In the genomic region with DNA sequence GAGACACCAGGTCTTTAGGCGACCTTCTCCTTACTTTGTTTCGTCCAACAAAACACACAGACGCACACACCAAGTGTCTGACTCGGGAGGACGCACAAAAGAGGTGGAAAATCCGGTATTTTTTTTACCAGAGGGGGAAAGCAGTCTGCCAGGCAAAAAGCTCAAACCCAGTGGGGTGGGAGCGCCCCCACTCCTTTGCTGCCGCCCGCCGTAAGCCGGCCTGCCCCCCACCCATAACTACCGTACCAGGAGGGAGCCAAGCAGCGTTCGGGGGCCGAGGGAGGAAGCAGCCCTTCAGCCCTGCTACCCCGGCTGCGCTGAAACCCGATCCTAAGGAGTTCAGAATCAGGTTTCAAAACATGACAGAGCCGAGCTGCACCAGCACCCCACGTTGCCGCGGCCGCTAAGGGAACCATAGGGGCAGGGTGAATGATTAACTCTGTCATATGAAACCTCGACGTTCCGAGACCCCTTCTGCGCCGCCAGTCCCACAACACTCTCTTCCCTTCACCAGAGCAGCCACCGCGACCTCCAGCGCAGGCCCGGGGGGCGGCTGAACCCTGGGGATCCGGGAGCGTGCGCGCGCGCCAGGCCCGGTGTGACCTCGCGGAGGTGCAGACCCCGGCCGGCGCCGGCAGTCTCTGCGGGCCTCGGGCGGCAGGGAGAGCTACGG, we compare ENCODE assay signal across 1 cellular context.
TF ChIP-seq lines count a peak whose summit lies in the region.

No MANE protein-coding gene starts in this region.

TF ChIP-seq in GM12878, 131 proteins besides CTCF, POLR2A, EP300 and RAD21 (continued from another document):
- TF ChIP-seq, protein P1, sequence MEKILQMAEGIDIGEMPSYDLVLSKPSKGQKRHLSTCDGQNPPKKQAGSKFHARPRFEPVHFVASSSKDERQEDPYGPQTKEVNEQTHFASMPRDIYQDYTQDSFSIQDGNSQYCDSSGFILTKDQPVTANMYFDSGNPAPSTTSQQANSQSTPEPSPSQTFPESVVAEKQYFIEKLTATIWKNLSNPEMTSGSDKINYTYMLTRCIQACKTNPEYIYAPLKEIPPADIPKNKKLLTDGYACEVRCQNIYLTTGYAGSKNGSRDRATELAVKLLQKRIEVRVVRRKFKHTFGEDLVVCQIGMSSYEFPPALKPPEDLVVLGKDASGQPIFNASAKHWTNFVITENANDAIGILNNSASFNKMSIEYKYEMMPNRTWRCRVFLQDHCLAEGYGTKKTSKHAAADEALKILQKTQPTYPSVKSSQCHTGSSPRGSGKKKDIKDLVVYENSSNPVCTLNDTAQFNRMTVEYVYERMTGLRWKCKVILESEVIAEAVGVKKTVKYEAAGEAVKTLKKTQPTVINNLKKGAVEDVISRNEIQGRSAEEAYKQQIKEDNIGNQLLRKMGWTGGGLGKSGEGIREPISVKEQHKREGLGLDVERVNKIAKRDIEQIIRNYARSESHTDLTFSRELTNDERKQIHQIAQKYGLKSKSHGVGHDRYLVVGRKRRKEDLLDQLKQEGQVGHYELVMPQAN (conservative IDR thresholded peaks at IDR 0.05): no peak
- TF ChIP-seq SUZ12 (IDR thresholded peaks at IDR 0.05; ENCODE audit: unreplicated experiment) (peak; percentile 76), RFX5 (IDR thresholded peaks at IDR 0.05; ENCODE audit: low read depth, low read length) (no peak)
- TF ChIP-seq, protein P2, sequence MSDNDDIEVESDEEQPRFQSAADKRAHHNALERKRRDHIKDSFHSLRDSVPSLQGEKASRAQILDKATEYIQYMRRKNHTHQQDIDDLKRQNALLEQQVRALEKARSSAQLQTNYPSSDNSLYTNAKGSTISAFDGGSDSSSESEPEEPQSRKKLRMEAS (IDR thresholded peaks at IDR 0.05; ENCODE audit: low read depth, low read length): no peak
